In genomic region chr9:102205251-102205650, GRCh38 we compare ENCODE assay signal across 27 cellular contexts.
"Had no signal": no experiment of that assay in that cellular context is flagged by ENCODE, and none has a peak within 500 bp of the region (broad histone marks: within the 10 kb centered on the region; RNA-seq: fewer than 3 reads in every experiment).

No MANE protein-coding gene starts in this region.

- H3K36me3 ChIP-seq: stomach, suprapubic skin, thoracic aorta, thyroid gland, tibial artery, tibial nerve, transverse colon, upper lobe of left lung, upper lobe of right lung, uterus, vagina had no signal

- H3K9me3 ChIP-seq: stomach, suprapubic skin, testis, thoracic aorta, thyroid gland, tibial artery, tibial nerve, transverse colon, upper lobe of left lung, upper lobe of right lung, uterus, vagina had no signal

- H3K27ac ChIP-seq: stomach, suprapubic skin, testis, thoracic aorta, thyroid gland, tibial artery, tibial nerve, transverse colon, upper lobe of left lung, upper lobe of right lung, uterus, vagina had no signal

- FAIRE-seq: urothelium cell line had no signal

- ATAC-seq: stimulated activated effector memory CD8-positive, alpha-beta T cell treated with anti-CD3 and anti-CD28 coated beads, Interleukin-12 subunit alpha, Interleukin-12 subunit beta, amount 100 ng/mL, for 72 hours; stimulated activated memory B cell treated with anti-CD40 and anti-IgM and Interleukin-4, amounts not matched to agents 10 μg/mL and 1 μg/mL and 100 μg/mL, for 72 hours; stimulated activated naive B cell treated with anti-CD40 and anti-IgM and Interleukin-4, amounts not matched to agents 10 μg/mL and 1 μg/mL and 100 μg/mL, for 72 hours; stimulated activated naive CD8-positive, alpha-beta T cell treated with anti-CD3 and anti-CD28 coated beads, Interleukin-15, amount 100 ng/mL, for 72 hours; stimulated activated naive CD8-positive, alpha-beta T cell treated with anti-CD3 and anti-CD28 coated beads, Interleukin-15, Interleukin-2, amounts not matched to agents 100 U/mL and 50 U/mL, for 24 hours; upper lobe of right lung had no signal

- H3K4me3 ChIP-seq: stomach, suprapubic skin, testis, thoracic aorta, thyroid gland, tibial artery, tibial nerve, transverse colon, upper lobe of left lung, upper lobe of right lung, uterus, vagina had no signal

- DNase-seq: stimulated activated CD4-positive, alpha-beta T cell treated with anti-CD3 and anti-CD28 coated beads, Interleukin-2, amount 100 ng/mL, for 48 hours; stimulated activated CD4-positive, alpha-beta T cell treated with anti-CD3 and anti-CD28 coated beads, Interleukin-4, amount 100 ng/mL, for 1 hour; stimulated activated CD4-positive, alpha-beta T cell treated with anti-CD3 and anti-CD28 coated beads, Interleukin-4, amount 100 ng/mL, for 24 hours; stimulated activated CD4-positive, alpha-beta T cell treated with anti-CD3 and anti-CD28 coated beads, Interleukin-4, amount 100 ng/mL, for 4 hours; stimulated activated CD8-positive, alpha-beta memory T cell treated with anti-CD3 and anti-CD28 coated beads, Interleukin-4, amount 100 ng/mL, for 48 hours; stimulated activated naive B cell treated with anti-CD40 and anti-IgM and Interleukin-4, amounts not matched to agents 10 μg/mL and 1 μg/mL and 100 μg/mL, for 72 hours; stimulated activated naive CD4-positive, alpha-beta T cell; stimulated activated naive CD4-positive, alpha-beta T cell treated with Interleukin-2 at 50 U/mL for 16 hours; stimulated activated naive CD8-positive, alpha-beta T cell treated with anti-CD3 and anti-CD28 coated beads, Interleukin-15, amount 100 ng/mL, for 72 hours; stimulated activated naive CD8-positive, alpha-beta T cell treated with anti-CD3 and anti-CD28 coated beads, Interleukin-15, Interleukin-2, amounts not matched to agents 100 U/mL and 50 U/mL, for 24 hours; stomach; substantia nigra; testis; thyroid gland; tibial artery; transverse colon; trophoblast cell; upper lobe of left lung; upper lobe of right lung; uterus had no signal

- H3K27me3 ChIP-seq: stomach, suprapubic skin, testis, thyroid gland, tibial artery, tibial nerve, transverse colon, upper lobe of left lung, upper lobe of right lung, uterus, vagina had no signal
